ENCODE assay signal across 1 cellular context in the genomic region with DNA sequence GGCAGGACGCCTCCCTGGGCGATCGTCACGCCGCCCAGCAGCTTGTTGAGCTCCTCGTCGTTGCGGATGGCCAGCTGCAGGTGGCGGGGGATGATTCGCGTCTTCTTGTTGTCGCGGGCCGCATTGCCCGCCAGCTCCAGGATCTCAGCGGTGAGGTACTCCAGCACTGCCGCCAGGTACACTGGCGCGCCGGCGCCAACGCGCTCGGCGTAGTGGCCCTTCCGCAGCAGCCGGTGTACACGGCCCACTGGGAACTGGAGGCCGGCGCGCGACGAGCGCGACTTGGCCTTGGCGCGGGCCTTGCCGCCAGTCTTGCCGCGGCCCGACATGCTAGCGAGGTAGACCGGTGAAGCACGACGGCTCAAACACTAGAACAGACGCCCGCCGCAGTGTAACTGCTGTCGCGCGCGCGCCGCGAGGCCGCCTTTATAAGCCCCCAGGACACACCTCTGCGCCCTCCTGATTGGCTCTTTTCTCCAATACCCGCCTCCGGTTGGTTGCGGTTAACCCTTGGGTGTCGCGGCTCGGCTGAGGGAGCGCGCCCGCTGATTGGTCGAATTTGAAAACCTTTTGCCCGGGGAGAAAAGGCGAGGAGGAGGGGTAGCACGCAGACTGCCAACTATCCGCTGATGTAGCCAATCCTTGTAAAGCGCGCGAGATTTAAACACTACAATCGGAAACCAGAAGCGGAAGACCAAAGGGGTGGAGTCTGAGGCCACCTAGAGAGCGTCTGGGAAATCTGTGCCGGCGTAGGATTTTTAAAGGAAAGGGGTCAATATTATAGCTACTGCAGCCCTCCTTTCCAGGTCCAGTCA.
A peak's percentile ranks its signal among the peaks of the same experiment; 100 is the strongest.
TF ChIP-seq lines count a peak whose summit lies in the region.

No MANE protein-coding gene starts in this region.

TF ChIP-seq in K562, 482 proteins besides CTCF, POLR2A, EP300 and RAD21 (continued from another document):
- TF ChIP-seq, protein P1, sequence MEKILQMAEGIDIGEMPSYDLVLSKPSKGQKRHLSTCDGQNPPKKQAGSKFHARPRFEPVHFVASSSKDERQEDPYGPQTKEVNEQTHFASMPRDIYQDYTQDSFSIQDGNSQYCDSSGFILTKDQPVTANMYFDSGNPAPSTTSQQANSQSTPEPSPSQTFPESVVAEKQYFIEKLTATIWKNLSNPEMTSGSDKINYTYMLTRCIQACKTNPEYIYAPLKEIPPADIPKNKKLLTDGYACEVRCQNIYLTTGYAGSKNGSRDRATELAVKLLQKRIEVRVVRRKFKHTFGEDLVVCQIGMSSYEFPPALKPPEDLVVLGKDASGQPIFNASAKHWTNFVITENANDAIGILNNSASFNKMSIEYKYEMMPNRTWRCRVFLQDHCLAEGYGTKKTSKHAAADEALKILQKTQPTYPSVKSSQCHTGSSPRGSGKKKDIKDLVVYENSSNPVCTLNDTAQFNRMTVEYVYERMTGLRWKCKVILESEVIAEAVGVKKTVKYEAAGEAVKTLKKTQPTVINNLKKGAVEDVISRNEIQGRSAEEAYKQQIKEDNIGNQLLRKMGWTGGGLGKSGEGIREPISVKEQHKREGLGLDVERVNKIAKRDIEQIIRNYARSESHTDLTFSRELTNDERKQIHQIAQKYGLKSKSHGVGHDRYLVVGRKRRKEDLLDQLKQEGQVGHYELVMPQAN (IDR thresholded peaks at IDR 0.05; ENCODE audit: borderline replicate concordance) = peak; percentile 91
- TF ChIP-seq SAFB (IDR thresholded peaks at IDR 0.05; ENCODE audit: borderline replicate concordance, low read depth, low read length) = peak; percentile 42; the same call in 1 of the 2 replicates
- no peak for TF ChIP-seq CBFA2T2 (conservative IDR thresholded peaks at IDR 0.05)
- TF ChIP-seq, protein P2, sequence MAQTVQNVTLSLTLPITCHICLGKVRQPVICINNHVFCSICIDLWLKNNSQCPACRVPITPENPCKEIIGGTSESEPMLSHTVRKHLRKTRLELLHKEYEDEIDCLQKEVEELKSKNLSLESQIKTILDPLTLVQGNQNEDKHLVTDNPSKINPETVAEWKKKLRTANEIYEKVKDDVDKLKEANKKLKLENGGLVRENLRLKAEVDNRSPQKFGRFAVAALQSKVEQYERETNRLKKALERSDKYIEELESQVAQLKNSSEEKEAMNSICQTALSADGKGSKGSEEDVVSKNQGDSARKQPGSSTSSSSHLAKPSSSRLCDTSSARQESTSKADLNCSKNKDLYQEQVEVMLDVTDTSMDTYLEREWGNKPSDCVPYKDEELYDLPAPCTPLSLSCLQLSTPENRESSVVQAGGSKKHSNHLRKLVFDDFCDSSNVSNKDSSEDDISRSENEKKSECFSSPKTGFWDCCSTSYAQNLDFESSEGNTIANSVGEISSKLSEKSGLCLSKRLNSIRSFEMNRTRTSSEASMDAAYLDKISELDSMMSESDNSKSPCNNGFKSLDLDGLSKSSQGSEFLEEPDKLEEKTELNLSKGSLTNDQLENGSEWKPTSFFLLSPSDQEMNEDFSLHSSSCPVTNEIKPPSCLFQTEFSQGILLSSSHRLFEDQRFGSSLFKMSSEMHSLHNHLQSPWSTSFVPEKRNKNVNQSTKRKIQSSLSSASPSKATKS (CRISPR knock-in tag; IDR thresholded peaks at IDR 0.05) = no peak
- TF ChIP-seq, protein P3, sequence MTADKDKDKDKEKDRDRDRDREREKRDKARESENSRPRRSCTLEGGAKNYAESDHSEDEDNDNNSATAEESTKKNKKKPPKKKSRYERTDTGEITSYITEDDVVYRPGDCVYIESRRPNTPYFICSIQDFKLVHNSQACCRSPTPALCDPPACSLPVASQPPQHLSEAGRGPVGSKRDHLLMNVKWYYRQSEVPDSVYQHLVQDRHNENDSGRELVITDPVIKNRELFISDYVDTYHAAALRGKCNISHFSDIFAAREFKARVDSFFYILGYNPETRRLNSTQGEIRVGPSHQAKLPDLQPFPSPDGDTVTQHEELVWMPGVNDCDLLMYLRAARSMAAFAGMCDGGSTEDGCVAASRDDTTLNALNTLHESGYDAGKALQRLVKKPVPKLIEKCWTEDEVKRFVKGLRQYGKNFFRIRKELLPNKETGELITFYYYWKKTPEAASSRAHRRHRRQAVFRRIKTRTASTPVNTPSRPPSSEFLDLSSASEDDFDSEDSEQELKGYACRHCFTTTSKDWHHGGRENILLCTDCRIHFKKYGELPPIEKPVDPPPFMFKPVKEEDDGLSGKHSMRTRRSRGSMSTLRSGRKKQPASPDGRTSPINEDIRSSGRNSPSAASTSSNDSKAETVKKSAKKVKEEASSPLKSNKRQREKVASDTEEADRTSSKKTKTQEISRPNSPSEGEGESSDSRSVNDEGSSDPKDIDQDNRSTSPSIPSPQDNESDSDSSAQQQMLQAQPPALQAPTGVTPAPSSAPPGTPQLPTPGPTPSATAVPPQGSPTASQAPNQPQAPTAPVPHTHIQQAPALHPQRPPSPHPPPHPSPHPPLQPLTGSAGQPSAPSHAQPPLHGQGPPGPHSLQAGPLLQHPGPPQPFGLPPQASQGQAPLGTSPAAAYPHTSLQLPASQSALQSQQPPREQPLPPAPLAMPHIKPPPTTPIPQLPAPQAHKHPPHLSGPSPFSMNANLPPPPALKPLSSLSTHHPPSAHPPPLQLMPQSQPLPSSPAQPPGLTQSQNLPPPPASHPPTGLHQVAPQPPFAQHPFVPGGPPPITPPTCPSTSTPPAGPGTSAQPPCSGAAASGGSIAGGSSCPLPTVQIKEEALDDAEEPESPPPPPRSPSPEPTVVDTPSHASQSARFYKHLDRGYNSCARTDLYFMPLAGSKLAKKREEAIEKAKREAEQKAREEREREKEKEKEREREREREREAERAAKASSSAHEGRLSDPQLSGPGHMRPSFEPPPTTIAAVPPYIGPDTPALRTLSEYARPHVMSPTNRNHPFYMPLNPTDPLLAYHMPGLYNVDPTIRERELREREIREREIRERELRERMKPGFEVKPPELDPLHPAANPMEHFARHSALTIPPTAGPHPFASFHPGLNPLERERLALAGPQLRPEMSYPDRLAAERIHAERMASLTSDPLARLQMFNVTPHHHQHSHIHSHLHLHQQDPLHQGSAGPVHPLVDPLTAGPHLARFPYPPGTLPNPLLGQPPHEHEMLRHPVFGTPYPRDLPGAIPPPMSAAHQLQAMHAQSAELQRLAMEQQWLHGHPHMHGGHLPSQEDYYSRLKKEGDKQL (CRISPR knock-in tag; IDR thresholded peaks at IDR 0.05; ENCODE audit: borderline replicate concordance) = peak; percentile 97; the same call in 1 of the 2 replicates
- peak; percentile 89 for TF ChIP-seq ZBTB17 (CRISPR knock-in tag; IDR thresholded peaks at IDR 0.05)
- TF ChIP-seq ZNF212 (CRISPR knock-in tag; IDR thresholded peaks at IDR 0.05) = no peak
- peak; percentile 90 for TF ChIP-seq FOS (IDR thresholded peaks at IDR 0.05; ENCODE audit: extremely low read depth, insufficient read length)
- TF ChIP-seq ZNF740 (CRISPR knock-in tag; IDR thresholded peaks at IDR 0.05) = no peak
- no peak for TF ChIP-seq ZNF740 (tag; IDR thresholded peaks at IDR 0.05)
- no peak for TF ChIP-seq MIER1 (IDR thresholded peaks at IDR 0.05; ENCODE audit: low read depth)
- no peak for TF ChIP-seq ZEB2 (IDR thresholded peaks at IDR 0.05)
- TF ChIP-seq SAP30 (IDR thresholded peaks at IDR 0.05; ENCODE audit: borderline replicate concordance, insufficient read depth, low read depth, low read length, poor library complexity, severe bottlenecking) = peak; percentile 45
- TF ChIP-seq EP400 (IDR thresholded peaks at IDR 0.05) = peak; percentile 96
- peak; percentile 99 for TF ChIP-seq RBM22 (IDR thresholded peaks at IDR 0.05; ENCODE audit: low read depth, low read length, poor library complexity, severe bottlenecking)
- TF ChIP-seq ZNF695 (CRISPR knock-in tag; IDR thresholded peaks at IDR 0.05) = no peak
- no peak for TF ChIP-seq MED1 (CRISPR knock-in tag; IDR thresholded peaks at IDR 0.05; ENCODE audit: borderline replicate concordance)
- TF ChIP-seq ZNF764 (CRISPR knock-in tag; IDR thresholded peaks at IDR 0.05; ENCODE audit: low read depth) = no peak
- no peak for TF ChIP-seq HMG20A (CRISPR knock-in tag; conservative IDR thresholded peaks at IDR 0.05)
- TF ChIP-seq, protein P4, sequence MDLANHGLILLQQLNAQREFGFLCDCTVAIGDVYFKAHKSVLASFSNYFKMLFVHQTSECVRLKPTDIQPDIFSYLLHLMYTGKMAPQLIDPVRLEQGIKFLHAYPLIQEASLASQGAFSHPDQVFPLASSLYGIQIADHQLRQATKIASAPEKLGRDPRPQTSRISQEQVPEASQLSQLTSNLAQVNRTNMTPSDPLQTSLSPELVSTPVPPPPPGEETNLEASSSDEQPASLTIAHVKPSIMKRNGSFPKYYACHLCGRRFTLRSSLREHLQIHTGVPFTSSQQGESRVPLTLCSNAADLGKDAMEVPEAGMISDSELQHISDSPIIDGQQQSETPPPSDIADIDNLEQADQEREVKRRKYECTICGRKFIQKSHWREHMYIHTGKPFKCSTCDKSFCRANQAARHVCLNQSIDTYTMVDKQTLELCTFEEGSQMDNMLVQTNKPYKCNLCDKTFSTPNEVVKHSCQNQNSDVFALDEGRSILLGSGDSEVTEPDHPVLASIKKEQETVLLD (IDR thresholded peaks at IDR 0.05) = no peak
- no peak for TF ChIP-seq ZNF785 (CRISPR knock-in tag; IDR thresholded peaks at IDR 0.05)
- TF ChIP-seq ZNF75A (CRISPR knock-in tag; IDR thresholded peaks at IDR 0.05) = no peak
- TF ChIP-seq LARP7 (IDR thresholded peaks at IDR 0.05) = no peak
- TF ChIP-seq, protein P5, sequence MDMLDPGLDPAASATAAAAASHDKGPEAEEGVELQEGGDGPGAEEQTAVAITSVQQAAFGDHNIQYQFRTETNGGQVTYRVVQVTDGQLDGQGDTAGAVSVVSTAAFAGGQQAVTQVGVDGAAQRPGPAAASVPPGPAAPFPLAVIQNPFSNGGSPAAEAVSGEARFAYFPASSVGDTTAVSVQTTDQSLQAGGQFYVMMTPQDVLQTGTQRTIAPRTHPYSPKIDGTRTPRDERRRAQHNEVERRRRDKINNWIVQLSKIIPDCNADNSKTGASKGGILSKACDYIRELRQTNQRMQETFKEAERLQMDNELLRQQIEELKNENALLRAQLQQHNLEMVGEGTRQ (CRISPR knock-in tag; IDR thresholded peaks at IDR 0.05) = no peak
- no peak for TF ChIP-seq MTF1 (CRISPR knock-in tag; IDR thresholded peaks at IDR 0.05; ENCODE audit: borderline replicate concordance)
- no peak for TF ChIP-seq ZNF134 (CRISPR knock-in tag; conservative IDR thresholded peaks at IDR 0.05)
- TF ChIP-seq RFX1 (IDR thresholded peaks at IDR 0.05) = no peak
